In genomic region chr15:100670505-100671021, GRCh38 we compare ENCODE assay signal across 21 cellular contexts.
A peak's percentile ranks its signal among the peaks of the same experiment; 100 is the strongest.
DNase-seq lines count a peak whose midpoint lies in the region; ATAC-seq, FAIRE-seq and TF ChIP-seq lines count a peak whose summit lies in the region.
"Had no signal": no experiment of that assay in that cellular context is flagged by ENCODE, and none has a peak within 500 bp of the region (broad histone marks: within the 10 kb centered on the region; RNA-seq: fewer than 3 reads in every experiment).

No MANE protein-coding gene starts in this region.

- no peaks in the 10 kb centered on the region for H3K79me2 ChIP-seq in H1 (ENCODE audit: control insufficient read depth in 1 of 2, insufficient read depth in 2 of 2, low read length in 2 of 2)

- H4K5ac ChIP-seq in H1 (ENCODE audit: insufficient read length, low read depth, low read length), result no peak overlapping the region

- no peaks in the 10 kb centered on the region for H3K4me1 ChIP-seq in H1 (replicated peaks in 1 of 4; ENCODE audit: control insufficient read depth in 3 of 4, insufficient read depth in 4 of 4, low read length in 3 of 4)
- no peaks in the 10 kb centered on the region for H3K4me1 ChIP-seq in spleen
- H3K4me1 ChIP-seq in right cardiac atrium (ENCODE audit: control insufficient read depth, insufficient read depth, low read length), result no peaks in the 10 kb centered on the region

- H3K4me3 ChIP-seq in H1 (ENCODE audit: extremely low read depth in 1 of 4, insufficient read depth in 2 of 4, low read depth in 3 of 4, low read length in 4 of 4), result no peak overlapping the region
- H3K4me3 ChIP-seq in spleen, result no peak overlapping the region
- no peak overlapping the region for H3K4me3 ChIP-seq in right cardiac atrium (ENCODE audit: low read length)
- H3K4me3 ChIP-seq: GM12878 had no signal

- H3K4ac ChIP-seq in H1 (replicated peaks; ENCODE audit: insufficient read length, low read depth, low read length), result no peak overlapping the region

- no peak overlapping the region for H2BK15ac ChIP-seq in H1 (ENCODE audit: low read length)

- no peak overlapping the region for H3K27ac ChIP-seq in H1 (ENCODE audit: low read depth, low read length)
- H3K27ac ChIP-seq in spleen, result no peak overlapping the region
- no peak overlapping the region for H3K27ac ChIP-seq in right cardiac atrium (ENCODE audit: low read length)
- H3K27ac ChIP-seq: KMS-11 had no signal

- TF ChIP-seq POLR2A in H1 (IDR thresholded peaks at IDR 0.05; ENCODE audit: control extremely low read depth in 1 of 2, low read depth in 2 of 2, low read length in 2 of 2), result no peak
- no peak for TF ChIP-seq POLR2A in spleen (IDR thresholded peaks at IDR 0.05)

- H2BK5ac ChIP-seq in H1 (ENCODE audit: low read depth, low read length), result no peak overlapping the region

- ATAC-seq in right cardiac atrium, result no peak
- ATAC-seq: GM12878, HCT116, PC-3, SK-N-SH treated with all-trans-retinoic acid at 6 μM for 48 hours had no signal

- no peak overlapping the region for H3K4me2 ChIP-seq in H1 (ENCODE audit: insufficient read depth in 1 of 2, low read depth in 2 of 2, low read length in 2 of 2)
- H3K4me2 ChIP-seq: KMS-11 had no signal

- no peak overlapping the region for H2BK120ac ChIP-seq in H1 (replicated peaks; ENCODE audit: low read depth, low read length)

- no peak overlapping the region for H3K56ac ChIP-seq in H1 (replicated peaks; ENCODE audit: insufficient read length, low read depth, low read length)

- H4K20me1 ChIP-seq in H1 (replicated peaks in 1 of 2; ENCODE audit: control insufficient read depth in 1 of 2, insufficient read depth in 2 of 2, low read length in 2 of 2), result no peaks in the 10 kb centered on the region

- no peak overlapping the region; the same call in 1 of the 2 replicates for H2AFZ ChIP-seq in H1 (ENCODE audit: low read length)

- no peak for TF ChIP-seq CTCF in H1 (IDR thresholded peaks at IDR 0.05; ENCODE audit: control extremely low read depth in 1 of 3, insufficient read depth in 1 of 3, low read depth in 1 of 3, low read length in 3 of 3)
- TF ChIP-seq CTCF in spleen (IDR thresholded peaks at IDR 0.05 in 8 of 11, conservative IDR thresholded peaks at IDR 0.05 in 3 of 11), result no peak

- H4K91ac ChIP-seq in H1 (replicated peaks; ENCODE audit: insufficient read length, low read length), result no peak overlapping the region

- FAIRE-seq in H1 (lab: Jason Lieb, UNC), result no peak
- FAIRE-seq: GM12878 had no signal

- H2BK20ac ChIP-seq in H1 (ENCODE audit: low read length), result no peak overlapping the region

- H3K27me3 ChIP-seq in H1 (replicated peaks in 1 of 4; ENCODE audit: control insufficient read depth in 3 of 4, extremely low read depth in 1 of 4, insufficient read depth in 3 of 4, low read length in 3 of 4) (no peaks in the 10 kb centered on the region), spleen (replicated peaks in 1 of 7) (peaks cover 0 to 6% (median 0%) of the 10 kb centered on the region in 7 donors), right cardiac atrium (ENCODE audit: control insufficient read depth, insufficient read depth) (no peaks in the 10 kb centered on the region)

- 78% methylated on average over 8 of the region's 8 CpGs; no CpG with 5 or more reads in 1 of the 2 experiments for WGBS in H1 (ENCODE audit: extremely low coverage in 1 of 2, insufficient coverage in 1 of 2, insufficient read length in 1 of 2, insufficient replicate concordance in 2 of 2, low coverage in 1 of 2, low lambda C conversion rate in 2 of 2, missing lambda C conversion rate in 1 of 2), 2 experiments
- 66 to 81% (median 74%) methylated on average over 7 to 8 of the region's 8 CpGs for WGBS in spleen, 5 donors
- WGBS in right cardiac atrium, result 84% methylated on average over 8 of the region's 8 CpGs

- no peak for TF ChIP-seq RAD21 in H1 (IDR thresholded peaks at IDR 0.05 in 1 of 2, conservative IDR thresholded peaks at IDR 0.05 in 1 of 2; ENCODE audit: low read depth in 2 of 2, low read length in 2 of 2)

- no peak overlapping the region for H2AK5ac ChIP-seq in H1 (ENCODE audit: low read depth, low read length)

- H3K23ac ChIP-seq in H1 (ENCODE audit: insufficient read length), result no peak overlapping the region

- DNase-seq in NCI-H2107 (lab: John Stamatoyannopoulos, UW) (peak; percentile 20), NCI-H2107 treated with DMSO at 0.1 percent for 48 hours (lab: John Stamatoyannopoulos, UW; ENCODE audit: unreplicated experiment) (no peak), Daoy (ENCODE audit: low read depth) (peak; percentile 54), H1 (ENCODE audit: low read depth in 1 of 2, low spot score in 2 of 2) (peak in 1 of 2 experiments; percentile 33), spleen (peak; percentile 34), right cardiac atrium (no peak), NCI-H82 (lab: John Stamatoyannopoulos, UW) (no peak)
- DNase-seq: Calu3; EL; GDM1; GOT3; MM.1S; NCI-H1694 treated with DMSO at 0.1 percent for 48 hours; NCI-H2227 treated with DMSO at 0.1 percent for 48 hours; NCI-H510A treated with DMSO at 0.1 percent for 48 hours; NK-92 treated with Interleukin-12 subunit alpha and Interleukin-12 subunit beta, amount 100 ng/mL, for 24 hours; PC-3 had no signal

- no peaks in the 10 kb centered on the region for H3K9me3 ChIP-seq in H1 (ENCODE audit: insufficient read depth in 2 of 2, low read depth in 1 of 2, low read length in 1 of 2)
- H3K9me3 ChIP-seq in spleen, result peaks cover 0 to 7% (median 0%) of the 10 kb centered on the region in 8 donors
- no peaks in the 10 kb centered on the region for H3K9me3 ChIP-seq in right cardiac atrium (ENCODE audit: control insufficient read depth, low read length)

- H3K14ac ChIP-seq in H1 (ENCODE audit: insufficient read length), result no peak overlapping the region

- CTCF ChIA-PET in H1 (lab: Charles Lee; ENCODE audit: partially characterized antibody), result interaction anchor here (0.9 to 3.7 kb wide), 15 partner anchors 7 to 248 kb away, joined by 3 to 79 read pairs (median 5); no protein-coding TSS in a partner anchor

- H3K9ac ChIP-seq in H1 (replicated peaks in 1 of 4; ENCODE audit: extremely low read depth in 1 of 4, low read depth in 3 of 4, low read length in 3 of 4), result no peak overlapping the region
- H3K9ac ChIP-seq: KMS-11 had no signal

- no peaks in the 10 kb centered on the region; the same call in 1 of the 2 replicates for H3K79me1 ChIP-seq in H1 (ENCODE audit: low read depth, low read length)

- intact Hi-C loops in spleen (cut with DNase I; ENCODE audit: low total_unique reads), result no loop called here
- intact Hi-C loops in right cardiac atrium (cut with DNase I), result loop anchor here in 2 of 4 donors (5.0 to 10.0 kb wide), 2 partner anchors 202 to 204 kb away; partner anchors contain the start of gene ALDH1A3 (in 1 of the 2)

- H3K23me2 ChIP-seq in H1 (ENCODE audit: low read depth, low read length), result no peaks in the 10 kb centered on the region

- POLR2A ChIA-PET in H1 (lab: Charles Lee; ENCODE audit: partially characterized antibody), result no interaction called here

- H2BK12ac ChIP-seq in H1 (ENCODE audit: low read depth, low read length), result no peak overlapping the region

- H4K8ac ChIP-seq in H1 (ENCODE audit: extremely low read depth, insufficient read depth, low read length), result peak overlapping the region; percentile 57; the same call in 1 of the 2 replicates

- H3K36me3 ChIP-seq in H1 (ENCODE audit: control insufficient read depth in 2 of 4, insufficient read depth in 4 of 4, low read length in 3 of 4), result no peaks in the 10 kb centered on the region
- no peaks in the 10 kb centered on the region for H3K36me3 ChIP-seq in spleen

- H3K18ac ChIP-seq in H1 (ENCODE audit: extremely low read depth, low read length), result no peak overlapping the region

- no peak for TF ChIP-seq EP300 in H1 (IDR thresholded peaks at IDR 0.05; ENCODE audit: borderline replicate concordance in 1 of 2, low read depth in 2 of 2, low read length in 2 of 2)

TF ChIP-seq in H1, 55 proteins besides CTCF, POLR2A, EP300 and RAD21:
- TF ChIP-seq PHF8 (conservative IDR thresholded peaks at IDR 0.05; ENCODE audit: low read depth, low read length) (no peak), CREB1 (IDR thresholded peaks at IDR 0.05) (no peak), JUN (IDR thresholded peaks at IDR 0.05; ENCODE audit: low read depth, low read length) (no peak), GABPA (IDR thresholded peaks at IDR 0.05; ENCODE audit: borderline replicate concordance, insufficient read depth, low read length) (no peak), ATF3 (IDR thresholded peaks at IDR 0.05; ENCODE audit: insufficient read depth, low read depth, low read length) (no peak), TEAD4 (IDR thresholded peaks at IDR 0.05; ENCODE audit: low read depth, low read length) (no peak)

Comparison
In these comparisons a context has a peak if more than half of its experiments do, and no peak if none do; other contexts are left out.
1. DNase-seq: peak in NCI-H2107 (single experiment), Daoy (single experiment) and spleen (single experiment); none in NCI-H2107 treated with DMSO at 0.1 percent for 48 hours (single experiment), right cardiac atrium (0 of 3) and NCI-H82 (single experiment).